In genomic region chr7:111982804-111983203, GRCh38 we compare ENCODE assay signal across 1 cellular context.
TF ChIP-seq lines count a peak whose summit lies in the region.

No MANE protein-coding gene starts in this region.

TF ChIP-seq in SK-N-SH, 30 proteins besides CTCF, POLR2A, EP300 and RAD21 (continued from another document):
- TF ChIP-seq RFX5 (IDR thresholded peaks at IDR 0.05; ENCODE audit: low read length), result no peak
TF ChIP-seq in SK-N-SH: peak in this region for 0.
